ENCODE assay signal across 17 cellular contexts in the genomic region with DNA sequence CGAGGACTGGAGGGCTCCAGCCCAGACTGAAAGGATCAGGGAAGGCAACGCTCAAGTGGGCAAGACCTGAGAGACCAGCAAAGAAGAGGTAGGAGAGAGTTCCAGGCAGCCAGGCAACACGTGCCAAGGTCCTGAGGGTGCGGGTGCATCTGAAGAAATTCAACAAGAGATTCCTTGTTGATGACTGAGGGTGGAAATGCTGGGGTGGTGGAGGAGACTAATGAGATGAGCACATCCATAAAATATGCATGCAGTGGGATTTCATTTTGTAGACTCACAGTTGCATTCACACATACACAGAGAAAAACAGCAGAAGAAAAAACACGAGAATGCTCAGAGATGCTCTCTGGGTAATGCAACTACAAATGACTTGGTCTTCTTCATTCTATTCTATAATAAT.
DNase-seq lines count a peak whose midpoint lies in the region; ATAC-seq and FAIRE-seq lines count a peak whose summit lies in the region.
"Had no signal": no experiment of that assay in that cellular context is flagged by ENCODE, and none has a peak within 500 bp of the region (broad histone marks: within the 10 kb centered on the region; RNA-seq: fewer than 3 reads in every experiment).

No MANE protein-coding gene starts in this region.

- no peak for ATAC-seq in HG03108 (IDR thresholded peaks at IDR 0.05; ENCODE audit: unreplicated experiment)
- ATAC-seq in GM18519 (IDR thresholded peaks at IDR 0.05; ENCODE audit: low FRiP score, unreplicated experiment): no peak

- DNase-seq in ELR (ENCODE audit: low read depth) (peak; percentile 99), NCI-H460 (ENCODE audit: extremely low read depth, low read depth) (peak; percentile 84), dedifferentiated amniotic fluid mesenchymal stem cell (ENCODE audit: extremely low spot score) (peak; percentile 55), urothelium cell line (ENCODE audit: low spot score) (peak; percentile 37), Kasumi-1 (lab: John Stamatoyannopoulos, UW) (no peak)
- DNase-seq: activated CD4-positive, alpha-beta T cell treated with anti-CD3 and anti-CD28 coated beads for 1 hour; activated naive CD4-positive, alpha-beta T cell treated with anti-CD3 and anti-CD28 coated beads, Interleukin-2, amount 50 U/mL, for 16 hours; Caco-2; endodermal cell; glutamatergic neuron; H9; NCI-H1092; nephron progenitor cell had no signal

- no peak for FAIRE-seq in urothelium cell line (lab: Jason Lieb, UNC)
- FAIRE-seq: G401.6, keratinocyte had no signal

Comparison
In these comparisons a context has a peak if more than half of its experiments do, and no peak if none do; other contexts are left out.
1. DNase-seq: peak in ELR (single experiment), NCI-H460 (single experiment), dedifferentiated amniotic fluid mesenchymal stem cell (single experiment) and urothelium cell line (single experiment); none in Kasumi-1 (0 of 2).